9 cellular contexts compared by ENCODE assay signal in the genomic region with DNA sequence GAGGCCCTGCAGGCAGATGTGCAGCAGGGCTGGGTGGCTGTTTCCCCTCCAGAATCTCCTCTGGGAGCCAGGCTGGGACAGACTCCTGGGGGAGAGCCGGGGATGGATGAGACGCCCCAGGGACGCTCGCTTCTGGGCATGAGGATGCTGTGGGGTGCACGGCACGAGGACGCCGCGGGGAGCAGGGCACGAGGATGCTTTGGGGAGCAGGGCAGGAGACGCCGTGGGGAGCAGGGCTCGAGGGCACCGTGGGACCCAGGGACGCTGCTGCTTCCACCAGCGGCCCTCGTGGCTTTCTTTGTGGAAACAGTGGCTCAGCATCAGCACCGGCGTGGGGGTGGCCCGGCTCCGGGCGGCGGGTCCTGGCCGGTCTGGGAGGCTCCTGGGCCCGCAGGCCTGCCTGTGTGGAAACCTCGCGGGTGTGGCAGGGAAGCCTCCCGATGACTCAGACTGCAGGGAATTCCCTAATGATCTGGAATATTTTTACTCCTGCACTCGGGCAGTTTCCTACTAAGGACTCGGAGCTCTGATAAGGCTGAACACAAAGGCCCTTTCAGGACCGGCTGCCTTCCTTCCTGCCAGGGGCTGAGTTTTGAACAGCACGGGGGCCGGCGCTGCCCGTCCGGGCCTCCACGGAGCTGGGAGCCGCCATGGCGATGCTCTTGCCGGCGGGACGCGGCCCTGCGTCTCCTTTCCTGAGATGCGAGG.
DNase-seq lines count a peak whose midpoint lies in the region; FAIRE-seq and TF ChIP-seq lines count a peak whose summit lies in the region.
"Had no signal": no experiment of that assay in that cellular context is flagged by ENCODE, and none has a peak within 500 bp of the region (broad histone marks: within the 10 kb centered on the region; RNA-seq: fewer than 3 reads in every experiment).

No MANE protein-coding gene starts in this region.

- H3K4me3 ChIP-seq in effector memory CD4-positive, alpha-beta T cell (ENCODE audit: insufficient read depth, low read depth, low read length, poor library complexity, severe bottlenecking) = no peak overlapping the region
- H3K4me3 ChIP-seq: neural progenitor cell had no signal

- H3K4me3 Mint-ChIP-seq in osteocyte (ENCODE audit: unreplicated experiment) = no peak overlapping the region
- H3K4me3 Mint-ChIP-seq: neural progenitor cell had no signal

- peaks cover 70% of the 10 kb centered on the region for H3K36me3 ChIP-seq in effector memory CD4-positive, alpha-beta T cell (ENCODE audit: control insufficient read depth, insufficient read depth, low read length)
- H3K36me3 ChIP-seq: neural progenitor cell had no signal

- TF ChIP-seq CTCF in AG09319 (IDR thresholded peaks at IDR 0.05; ENCODE audit: low read depth, low read length) (no peak), RWPE1 (conservative IDR thresholded peaks at IDR 0.05; ENCODE audit: low read depth) (no peak), osteocyte (IDR thresholded peaks at IDR 0.05) (no peak)

- no peaks in the 10 kb centered on the region for H3K27me3 ChIP-seq in effector memory CD4-positive, alpha-beta T cell (replicated peaks; ENCODE audit: control insufficient read depth, insufficient read depth, low read length, poor library complexity, severe bottlenecking)
- H3K27me3 ChIP-seq: neural progenitor cell had no signal

- H3K27ac Mint-ChIP-seq in osteocyte (ENCODE audit: unreplicated experiment) = peak overlapping the region; percentile 38

- no peak for FAIRE-seq in frontal cortex (lab: Jason Lieb, UNC)

- H3K27me3 Mint-ChIP-seq in osteocyte (ENCODE audit: unreplicated experiment) = no peaks in the 10 kb centered on the region

- no peaks in the 10 kb centered on the region for H3K4me1 ChIP-seq in effector memory CD4-positive, alpha-beta T cell (ENCODE audit: control insufficient read depth, insufficient read depth, low read length, poor library complexity, severe bottlenecking)
- H3K4me1 ChIP-seq: neural progenitor cell had no signal

- H3K9me3 Mint-ChIP-seq in osteocyte (ENCODE audit: unreplicated experiment) = no peaks in the 10 kb centered on the region
- H3K9me3 Mint-ChIP-seq: neural progenitor cell had no signal

- peaks cover 38% of the 10 kb centered on the region for H3K4me1 Mint-ChIP-seq in osteocyte (ENCODE audit: unreplicated experiment)

- CTCF ChIA-PET in RWPE1 (lab: Yijun Ruan, JAX) = no interaction called here

- peak; percentile 49 for DNase-seq in AG09319 (ENCODE audit: extremely low read depth, low read depth)
- peak; percentile 93 for DNase-seq in RWPE1 (ENCODE audit: low spot score)
- DNase-seq in frontal cortex (ENCODE audit: low spot score in 2 of 2) = peak; percentile 63 to 74
- DNase-seq in osteocyte (ENCODE audit: extremely low spot score, unreplicated experiment) = no peak
- no peak for DNase-seq in effector memory CD4-positive, alpha-beta T cell
- no peak for DNase-seq in NAMALWA (ENCODE audit: low spot score)
- no peak for DNase-seq in NCI-H1436 (lab: John Stamatoyannopoulos, UW)
- DNase-seq in cerebellar nuclear complex (lab: John Stamatoyannopoulos, UW) = no peak

- peak overlapping the region; percentile 69 for H3K27ac ChIP-seq in RWPE1
- no peak overlapping the region for H3K27ac ChIP-seq in effector memory CD4-positive, alpha-beta T cell (ENCODE audit: insufficient read depth, low read length, poor library complexity, severe bottlenecking)
- H3K27ac ChIP-seq: neural progenitor cell had no signal

- no peaks in the 10 kb centered on the region for H3K9me3 ChIP-seq in effector memory CD4-positive, alpha-beta T cell (ENCODE audit: control insufficient read depth, low read length)

- POLR2A ChIA-PET in RWPE1 (lab: Yijun Ruan, JAX; ENCODE audit: low non-redundant PET) = no interaction called here

- H3K36me3 Mint-ChIP-seq in osteocyte (ENCODE audit: unreplicated experiment) = no peaks in the 10 kb centered on the region
- H3K36me3 Mint-ChIP-seq: neural progenitor cell had no signal

Comparison
In these comparisons a context has a peak if more than half of its experiments do, and no peak if none do; other contexts are left out.
1. DNase-seq: peak in AG09319 (single experiment), RWPE1 (single experiment) and frontal cortex (2 of 2); none in osteocyte (single experiment), effector memory CD4-positive, alpha-beta T cell (0 of 3), NAMALWA (single experiment), NCI-H1436 (single experiment) and cerebellar nuclear complex (0 of 2).